Comparison of ENCODE assay signal across 1 cellular context in genomic region chr11:100515087-100515486, GRCh38.
TF ChIP-seq lines count a peak whose summit lies in the region.

No MANE protein-coding gene starts in this region.

TF ChIP-seq in H1, 55 proteins besides CTCF, POLR2A, EP300 and RAD21 (continued from another document):
- TF ChIP-seq, protein P1, sequence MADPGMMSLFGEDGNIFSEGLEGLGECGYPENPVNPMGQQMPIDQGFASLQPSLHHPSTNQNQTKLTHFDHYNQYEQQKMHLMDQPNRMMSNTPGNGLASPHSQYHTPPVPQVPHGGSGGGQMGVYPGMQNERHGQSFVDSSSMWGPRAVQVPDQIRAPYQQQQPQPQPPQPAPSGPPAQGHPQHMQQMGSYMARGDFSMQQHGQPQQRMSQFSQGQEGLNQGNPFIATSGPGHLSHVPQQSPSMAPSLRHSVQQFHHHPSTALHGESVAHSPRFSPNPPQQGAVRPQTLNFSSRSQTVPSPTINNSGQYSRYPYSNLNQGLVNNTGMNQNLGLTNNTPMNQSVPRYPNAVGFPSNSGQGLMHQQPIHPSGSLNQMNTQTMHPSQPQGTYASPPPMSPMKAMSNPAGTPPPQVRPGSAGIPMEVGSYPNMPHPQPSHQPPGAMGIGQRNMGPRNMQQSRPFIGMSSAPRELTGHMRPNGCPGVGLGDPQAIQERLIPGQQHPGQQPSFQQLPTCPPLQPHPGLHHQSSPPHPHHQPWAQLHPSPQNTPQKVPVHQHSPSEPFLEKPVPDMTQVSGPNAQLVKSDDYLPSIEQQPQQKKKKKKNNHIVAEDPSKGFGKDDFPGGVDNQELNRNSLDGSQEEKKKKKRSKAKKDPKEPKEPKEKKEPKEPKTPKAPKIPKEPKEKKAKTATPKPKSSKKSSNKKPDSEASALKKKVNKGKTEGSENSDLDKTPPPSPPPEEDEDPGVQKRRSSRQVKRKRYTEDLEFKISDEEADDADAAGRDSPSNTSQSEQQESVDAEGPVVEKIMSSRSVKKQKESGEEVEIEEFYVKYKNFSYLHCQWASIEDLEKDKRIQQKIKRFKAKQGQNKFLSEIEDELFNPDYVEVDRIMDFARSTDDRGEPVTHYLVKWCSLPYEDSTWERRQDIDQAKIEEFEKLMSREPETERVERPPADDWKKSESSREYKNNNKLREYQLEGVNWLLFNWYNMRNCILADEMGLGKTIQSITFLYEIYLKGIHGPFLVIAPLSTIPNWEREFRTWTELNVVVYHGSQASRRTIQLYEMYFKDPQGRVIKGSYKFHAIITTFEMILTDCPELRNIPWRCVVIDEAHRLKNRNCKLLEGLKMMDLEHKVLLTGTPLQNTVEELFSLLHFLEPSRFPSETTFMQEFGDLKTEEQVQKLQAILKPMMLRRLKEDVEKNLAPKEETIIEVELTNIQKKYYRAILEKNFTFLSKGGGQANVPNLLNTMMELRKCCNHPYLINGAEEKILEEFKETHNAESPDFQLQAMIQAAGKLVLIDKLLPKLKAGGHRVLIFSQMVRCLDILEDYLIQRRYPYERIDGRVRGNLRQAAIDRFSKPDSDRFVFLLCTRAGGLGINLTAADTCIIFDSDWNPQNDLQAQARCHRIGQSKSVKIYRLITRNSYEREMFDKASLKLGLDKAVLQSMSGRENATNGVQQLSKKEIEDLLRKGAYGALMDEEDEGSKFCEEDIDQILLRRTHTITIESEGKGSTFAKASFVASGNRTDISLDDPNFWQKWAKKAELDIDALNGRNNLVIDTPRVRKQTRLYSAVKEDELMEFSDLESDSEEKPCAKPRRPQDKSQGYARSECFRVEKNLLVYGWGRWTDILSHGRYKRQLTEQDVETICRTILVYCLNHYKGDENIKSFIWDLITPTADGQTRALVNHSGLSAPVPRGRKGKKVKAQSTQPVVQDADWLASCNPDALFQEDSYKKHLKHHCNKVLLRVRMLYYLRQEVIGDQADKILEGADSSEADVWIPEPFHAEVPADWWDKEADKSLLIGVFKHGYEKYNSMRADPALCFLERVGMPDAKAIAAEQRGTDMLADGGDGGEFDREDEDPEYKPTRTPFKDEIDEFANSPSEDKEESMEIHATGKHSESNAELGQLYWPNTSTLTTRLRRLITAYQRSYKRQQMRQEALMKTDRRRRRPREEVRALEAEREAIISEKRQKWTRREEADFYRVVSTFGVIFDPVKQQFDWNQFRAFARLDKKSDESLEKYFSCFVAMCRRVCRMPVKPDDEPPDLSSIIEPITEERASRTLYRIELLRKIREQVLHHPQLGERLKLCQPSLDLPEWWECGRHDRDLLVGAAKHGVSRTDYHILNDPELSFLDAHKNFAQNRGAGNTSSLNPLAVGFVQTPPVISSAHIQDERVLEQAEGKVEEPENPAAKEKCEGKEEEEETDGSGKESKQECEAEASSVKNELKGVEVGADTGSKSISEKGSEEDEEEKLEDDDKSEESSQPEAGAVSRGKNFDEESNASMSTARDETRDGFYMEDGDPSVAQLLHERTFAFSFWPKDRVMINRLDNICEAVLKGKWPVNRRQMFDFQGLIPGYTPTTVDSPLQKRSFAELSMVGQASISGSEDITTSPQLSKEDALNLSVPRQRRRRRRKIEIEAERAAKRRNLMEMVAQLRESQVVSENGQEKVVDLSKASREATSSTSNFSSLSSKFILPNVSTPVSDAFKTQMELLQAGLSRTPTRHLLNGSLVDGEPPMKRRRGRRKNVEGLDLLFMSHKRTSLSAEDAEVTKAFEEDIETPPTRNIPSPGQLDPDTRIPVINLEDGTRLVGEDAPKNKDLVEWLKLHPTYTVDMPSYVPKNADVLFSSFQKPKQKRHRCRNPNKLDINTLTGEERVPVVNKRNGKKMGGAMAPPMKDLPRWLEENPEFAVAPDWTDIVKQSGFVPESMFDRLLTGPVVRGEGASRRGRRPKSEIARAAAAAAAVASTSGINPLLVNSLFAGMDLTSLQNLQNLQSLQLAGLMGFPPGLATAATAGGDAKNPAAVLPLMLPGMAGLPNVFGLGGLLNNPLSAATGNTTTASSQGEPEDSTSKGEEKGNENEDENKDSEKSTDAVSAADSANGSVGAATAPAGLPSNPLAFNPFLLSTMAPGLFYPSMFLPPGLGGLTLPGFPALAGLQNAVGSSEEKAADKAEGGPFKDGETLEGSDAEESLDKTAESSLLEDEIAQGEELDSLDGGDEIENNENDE (IDR thresholded peaks at IDR 0.05; ENCODE audit: insufficient replicate concordance, low read length) = peak; percentile 34
- TF ChIP-seq KDM4A (IDR thresholded peaks at IDR 0.05; ENCODE audit: low read depth, low read length, severe bottlenecking) (no peak), GABPA (IDR thresholded peaks at IDR 0.05; ENCODE audit: borderline replicate concordance, insufficient read depth, low read length) (no peak)
